In genomic region chr1:109040627-109041613, GRCh38 we compare ENCODE assay signal across 1 cellular context.
TF ChIP-seq lines count a peak whose summit lies in the region.

No MANE protein-coding gene starts in this region.

TF ChIP-seq in K562, 482 proteins besides CTCF, POLR2A, EP300 and RAD21 (continued from another document and continues in another):
- peak; percentile 25; the same call in 1 of the 2 replicates for TF ChIP-seq ZBTB2 (IDR thresholded peaks at IDR 0.05)
- no peak for TF ChIP-seq PTRF (tag; IDR thresholded peaks at IDR 0.05)
- TF ChIP-seq LCOR (CRISPR knock-in tag; IDR thresholded peaks at IDR 0.05): peak; percentile 17; the same call in 1 of the 2 replicates
- TF ChIP-seq HNRNPLL (IDR thresholded peaks at IDR 0.05; ENCODE audit: low read depth, low read length, poor library complexity, severe bottlenecking): peak; percentile 12
- no peak for TF ChIP-seq RHOXF2B (CRISPR knock-in tag; conservative IDR thresholded peaks at IDR 0.05)
- no peak for TF ChIP-seq ZBTB9 (CRISPR knock-in tag; IDR thresholded peaks at IDR 0.05)
- no peak for TF ChIP-seq PHF21A (IDR thresholded peaks at IDR 0.05; ENCODE audit: borderline replicate concordance, low read depth)
- TF ChIP-seq ZNF444 (CRISPR knock-in tag; IDR thresholded peaks at IDR 0.05): no peak
- no peak for TF ChIP-seq TEAD4 (IDR thresholded peaks at IDR 0.05; ENCODE audit: low read length)
- no peak for TF ChIP-seq TEAD4 (CRISPR knock-in tag; IDR thresholded peaks at IDR 0.05; ENCODE audit: borderline replicate concordance)
- TF ChIP-seq RREB1 (CRISPR knock-in tag; IDR thresholded peaks at IDR 0.05): 0 out of 2 replicates have a peak, but pooled peaks have one; percentile 22
- TF ChIP-seq UBTF (IDR thresholded peaks at IDR 0.05; ENCODE audit: borderline replicate concordance in 1 of 2, low read depth in 2 of 2, low read length in 2 of 2): no peak
- TF ChIP-seq THRAP3 (IDR thresholded peaks at IDR 0.05; ENCODE audit: borderline replicate concordance): no peak
- TF ChIP-seq RERE (CRISPR knock-in tag; IDR thresholded peaks at IDR 0.05; ENCODE audit: borderline replicate concordance): no peak; the same call in 1 of the 2 replicates
- no peak for TF ChIP-seq DNMT1 (IDR thresholded peaks at IDR 0.05)
- TF ChIP-seq SREBF1 (IDR thresholded peaks at IDR 0.05; ENCODE audit: borderline replicate concordance, low read depth, low read length): no peak
- TF ChIP-seq RFX7 (CRISPR knock-in tag; IDR thresholded peaks at IDR 0.05): no peak
- no peak for TF ChIP-seq KLF16 (IDR thresholded peaks at IDR 0.05)
- no peak for TF ChIP-seq ZNF143 (CRISPR knock-in tag; IDR thresholded peaks at IDR 0.05)
- peak; percentile 18; the same call in 1 of the 2 replicates for TF ChIP-seq BHLHE40 (IDR thresholded peaks at IDR 0.05; ENCODE audit: low read length)
- peak; percentile 25; the same call in 1 of the 2 replicates for TF ChIP-seq VEZF1 (CRISPR knock-in tag; IDR thresholded peaks at IDR 0.05)
- no peak for TF ChIP-seq SMARCB1 (IDR thresholded peaks at IDR 0.05; ENCODE audit: insufficient read length, low read depth)
- TF ChIP-seq ZBTB11 (CRISPR knock-in tag; IDR thresholded peaks at IDR 0.05): peak in 1 of 3 experiments; percentile 31; a peak in 1 of 6 replicates
- TF ChIP-seq ATF2 (CRISPR knock-in tag; IDR thresholded peaks at IDR 0.05): no peak
- no peak for TF ChIP-seq ZNF695 (CRISPR knock-in tag; IDR thresholded peaks at IDR 0.05)
- TF ChIP-seq ZNF140 (CRISPR knock-in tag; IDR thresholded peaks at IDR 0.05): no peak
- TF ChIP-seq BRD4 (IDR thresholded peaks at IDR 0.05): no peak
- no peak for TF ChIP-seq CTCFL (IDR thresholded peaks at IDR 0.05; ENCODE audit: borderline replicate concordance, insufficient read depth, low read depth, low read length, poor library complexity, severe bottlenecking)
